3 cellular contexts compared by ENCODE assay signal in the genomic region with DNA sequence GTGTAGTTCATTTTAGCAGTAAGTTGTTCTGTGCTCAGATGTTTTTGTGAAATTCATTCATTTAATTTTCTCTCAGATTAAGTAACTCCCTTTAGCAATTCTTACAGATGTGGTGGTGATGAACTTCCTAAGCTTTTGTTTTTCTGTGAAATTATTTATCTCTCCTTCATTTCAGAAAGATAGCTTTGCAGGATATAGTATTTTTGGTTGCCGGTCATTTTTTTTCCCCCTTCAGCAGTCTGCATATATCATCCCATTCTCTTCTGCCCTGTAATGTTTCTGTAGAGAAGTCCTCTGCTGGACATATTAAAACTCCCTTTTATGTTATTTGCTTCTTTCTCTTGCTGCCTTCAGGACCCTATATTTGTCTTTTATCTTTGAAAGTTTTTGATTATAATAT.
"Had no signal": no experiment of that assay in that cellular context is flagged by ENCODE, and none has a peak within 500 bp of the region (broad histone marks: within the 10 kb centered on the region; RNA-seq: fewer than 3 reads in every experiment).

No MANE protein-coding gene starts in this region.

- H3K4me3 ChIP-seq: GM12878 had no signal

- DNase-seq: GDM1, GF-D8 had no signal

- ATAC-seq: GM12878 had no signal
